ENCODE assay signal across 21 cellular contexts in genomic region chr1:202762019-202762418, GRCh38. TPM values are rescaled to one million over a fixed set of nuclear protein-coding genes. Genes with fewer than 3 reads are reported as not detected.
"Had no signal": no experiment of that assay in that cellular context is flagged by ENCODE, and none has a peak within 500 bp of the region (broad histone marks: within the 10 kb centered on the region; RNA-seq: fewer than 3 reads in every experiment).

No MANE protein-coding gene starts in this region.

- H3K4me1 ChIP-seq: lower lobe of right lung had no signal

- H3K9me3 Mint-ChIP-seq: activated CD4-positive, alpha-beta memory T cell treated with anti-CD3 and anti-CD28 coated beads for 36 hours; immature natural killer cell; naive thymus-derived CD8-positive, alpha-beta T cell had no signal

- H3K27ac Mint-ChIP-seq: activated CD4-positive, alpha-beta memory T cell treated with anti-CD3 and anti-CD28 coated beads for 36 hours had no signal

- H3K4me2 ChIP-seq: SK-N-SH had no signal

- H3K27me3 Mint-ChIP-seq: activated CD4-positive, alpha-beta memory T cell treated with anti-CD3 and anti-CD28 coated beads for 36 hours; naive thymus-derived CD8-positive, alpha-beta T cell had no signal

- ATAC-seq: left cardiac atrium; lower lobe of right lung; naive thymus-derived CD8-positive, alpha-beta T cell had no signal

- H3K27me3 ChIP-seq: brain microvascular endothelial cell, esophagus muscularis mucosa, sigmoid colon had no signal

- H3K4me3 Mint-ChIP-seq: activated CD4-positive, alpha-beta memory T cell treated with anti-CD3 and anti-CD28 coated beads for 36 hours; immature natural killer cell; naive thymus-derived CD8-positive, alpha-beta T cell had no signal

- H3K4me3 ChIP-seq: esophagus muscularis mucosa, lower lobe of right lung, sigmoid colon had no signal

- H3K9me2 ChIP-seq: SK-N-SH had no signal

- H3K4me1 Mint-ChIP-seq: immature natural killer cell had no signal

- H3K27ac ChIP-seq: brain microvascular endothelial cell, lower lobe of right lung had no signal

- DNase-seq: activated CD4-positive, alpha-beta memory T cell treated with anti-CD3 and anti-CD28 coated beads for 36 hours; activated naive CD4-positive, alpha-beta T cell treated with Interleukin-2 at 50 U/mL for 16 hours; amygdala; brain microvascular endothelial cell; immature natural killer cell; left cardiac atrium; lower lobe of right lung; naive thymus-derived CD8-positive, alpha-beta T cell; sigmoid colon; SK-N-SH; stimulated activated CD4-positive, alpha-beta T cell treated with anti-CD3 and anti-CD28 coated beads, Interleukin-12 subunit alpha, Interleukin-12 subunit beta, amount 100 ng/mL, for 4 hours; stimulated activated naive CD4-positive, alpha-beta T cell treated with Interleukin-2 at 50 U/mL for 16 hours; T-helper 1 cell had no signal

- H3K9me3 ChIP-seq: esophagus muscularis mucosa, lower lobe of right lung, sigmoid colon, SK-N-SH had no signal

RNA-seq across cellular contexts. Expression of gene PCAT6, which starts 48.7 kb away (rescaled TPM):
- total RNA-seq: cerebellum, esophagus muscularis mucosa, fibroblast of villous mesenchyme, mononuclear cell, omental fat pad, sigmoid colon, temporal lobe had no signal

RNA-seq across cellular contexts. Expression of gene SYT2, which starts 51.8 kb away (rescaled TPM):
- total RNA-seq: activated CD4-positive, alpha-beta memory T cell treated with anti-CD3 and anti-CD28 coated beads for 36 hours; fibroblast of villous mesenchyme; left cardiac atrium; lower lobe of right lung; naive thymus-derived CD8-positive, alpha-beta T cell; pulmonary artery endothelial cell; ureter had no signal
